Comparison of ENCODE assay signal across 1 cellular context in genomic region chr9:4984571-4985375, GRCh38.
TF ChIP-seq lines count a peak whose summit lies in the region.

Gene JAK2, plus strand, starts transcription at chr9:4985272. Its CDS starts 36,716 bp downstream, at chr9:5021988.

TF ChIP-seq in HEK293, 187 proteins besides CTCF, POLR2A, EP300 and RAD21 (continued from another document and continues in another):
- TF ChIP-seq ZNF645 (tag by site-specific recombination; IDR thresholded peaks at IDR 0.05) (no peak), PBX3 (CRISPR knock-in tag; IDR thresholded peaks at IDR 0.05) (peak; percentile 81; the same call in 1 of the 2 replicates), ZNF777 (tag by site-specific recombination; IDR thresholded peaks at IDR 0.05; ENCODE audit: borderline replicate concordance) (0 out of 2 replicates have a peak, but pooled peaks have one; percentile 31), KLF9 (tag by site-specific recombination; IDR thresholded peaks at IDR 0.05; ENCODE audit: low read depth) (peak; percentile 75), HOXD13 (CRISPR knock-in tag; IDR thresholded peaks at IDR 0.05; ENCODE audit: borderline replicate concordance) (peak; percentile 66), ZNF138 (tag by site-specific recombination; IDR thresholded peaks at IDR 0.05; ENCODE audit: borderline replicate concordance) (no peak), ZSCAN4 (tag by site-specific recombination; IDR thresholded peaks at IDR 0.05) (0 out of 2 replicates have a peak, but pooled peaks have one; percentile 10), ZNF768 (tag by site-specific recombination; IDR thresholded peaks at IDR 0.05) (peak; percentile 36; the same call in 1 of the 2 replicates), SP7 (tag by site-specific recombination; IDR thresholded peaks at IDR 0.05) (peak; percentile 67), BCL11B (tag by site-specific recombination; IDR thresholded peaks at IDR 0.05; ENCODE audit: low read depth) (no peak), ZNF394 (tag by site-specific recombination; IDR thresholded peaks at IDR 0.05; ENCODE audit: borderline replicate concordance) (peak; percentile 35; the same call in 1 of the 2 replicates), WT1 (tag by site-specific recombination; IDR thresholded peaks at IDR 0.05) (peak; percentile 61), ZNF555 (tag by site-specific recombination; conservative IDR thresholded peaks at IDR 0.05) (no peak), PRDM4 (tag by site-specific recombination; IDR thresholded peaks at IDR 0.05) (no peak), ZBTB6 (tag by site-specific recombination; IDR thresholded peaks at IDR 0.05) (no peak), ZSCAN5A (tag by site-specific recombination; IDR thresholded peaks at IDR 0.05) (0 out of 2 replicates have a peak, but pooled peaks have one; percentile 13), ZFP69B (tag by site-specific recombination; IDR thresholded peaks at IDR 0.05) (peak; percentile 95), REST (tag by site-specific recombination; IDR thresholded peaks at IDR 0.05) (no peak), ZNF2 (tag by site-specific recombination; IDR thresholded peaks at IDR 0.05) (peak; percentile 58; the same call in 1 of the 2 replicates), ZNF214 (tag by site-specific recombination; IDR thresholded peaks at IDR 0.05; ENCODE audit: borderline replicate concordance) (no peak), ZNF473 (tag by site-specific recombination; IDR thresholded peaks at IDR 0.05) (no peak), AEBP2 (tag by site-specific recombination; IDR thresholded peaks at IDR 0.05; ENCODE audit: borderline replicate concordance) (no peak), GLIS1 (tag by site-specific recombination; IDR thresholded peaks at IDR 0.05) (peak; percentile 85), ZNF112 (tag by site-specific recombination; IDR thresholded peaks at IDR 0.05) (no peak), ZFP37 (tag by site-specific recombination; IDR thresholded peaks at IDR 0.05) (peak; percentile 47; the same call in 1 of the 2 replicates), ZSCAN30 (tag by site-specific recombination; IDR thresholded peaks at IDR 0.05) (peak; percentile 86), KLF1 (tag by site-specific recombination; IDR thresholded peaks at IDR 0.05) (peak; percentile 82), ZBTB10 (tag by site-specific recombination; IDR thresholded peaks at IDR 0.05) (0 out of 2 replicates have a peak, but pooled peaks have one; percentile 27), ZNF366 (tag by site-specific recombination; conservative IDR thresholded peaks at IDR 0.05) (0 out of 2 replicates have a peak, but pooled peaks have one; percentile 16), ZNF140 (tag by site-specific recombination; IDR thresholded peaks at IDR 0.05) (no peak), ZNF184 (tag by site-specific recombination; IDR thresholded peaks at IDR 0.05) (peak; percentile 72), KLF7 (tag by site-specific recombination; IDR thresholded peaks at IDR 0.05; ENCODE audit: borderline replicate concordance) (peak; percentile 4; the same call in 1 of the 2 replicates), ZBTB8A (tag by site-specific recombination; IDR thresholded peaks at IDR 0.05) (peak; percentile 98), ZIC2 (tag by site-specific recombination; IDR thresholded peaks at IDR 0.05) (peak; percentile 61), ZNF621 (tag by site-specific recombination; IDR thresholded peaks at IDR 0.05) (no peak), PATZ1 (tag by site-specific recombination; IDR thresholded peaks at IDR 0.05) (peak; percentile 65), ZNF449 (tag by site-specific recombination; IDR thresholded peaks at IDR 0.05) (peak; percentile 85)
